1 cellular context compared by ENCODE assay signal in the genomic region with DNA sequence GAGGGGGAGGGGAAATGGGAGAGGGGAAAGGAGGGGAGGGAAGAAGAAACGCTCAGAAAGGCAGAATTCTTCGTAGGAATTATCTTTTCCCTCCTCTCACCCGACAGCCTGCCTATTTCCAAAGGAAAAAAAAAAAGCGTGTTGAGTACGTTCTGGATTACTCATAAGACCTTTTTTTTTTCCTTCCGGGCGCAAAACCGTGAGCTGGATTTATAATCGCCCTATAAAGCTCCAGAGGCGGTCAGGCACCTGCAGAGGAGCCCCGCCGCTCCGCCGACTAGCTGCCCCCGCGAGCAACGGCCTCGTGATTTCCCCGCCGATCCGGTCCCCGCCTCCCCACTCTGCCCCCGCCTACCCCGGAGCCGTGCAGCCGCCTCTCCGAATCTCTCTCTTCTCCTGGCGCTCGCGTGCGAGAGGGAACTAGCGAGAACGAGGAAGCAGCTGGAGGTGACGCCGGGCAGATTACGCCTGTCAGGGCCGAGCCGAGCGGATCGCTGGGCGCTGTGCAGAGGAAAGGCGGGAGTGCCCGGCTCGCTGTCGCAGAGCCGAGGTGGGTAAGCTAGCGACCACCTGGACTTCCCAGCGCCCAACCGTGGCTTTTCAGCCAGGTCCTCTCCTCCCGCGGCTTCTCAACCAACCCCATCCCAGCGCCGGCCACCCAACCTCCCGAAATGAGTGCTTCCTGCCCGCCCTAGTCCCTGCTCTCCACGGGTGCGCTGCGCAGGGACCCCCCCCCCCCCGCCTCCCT.
A peak's percentile ranks its signal among the peaks of the same experiment; 100 is the strongest.
TF ChIP-seq lines count a peak whose summit lies in the region.

Gene GAD1, plus strand, starts transcription at position 389 of the 748 bp plus-strand sequence. CDS start 1,705 bp downstream, outside the sequence.

TF ChIP-seq in K562, 482 proteins besides CTCF, POLR2A, EP300 and RAD21 (continued from another document and continues in another):
- no peak for TF ChIP-seq ZNF318 (IDR thresholded peaks at IDR 0.05; ENCODE audit: borderline replicate concordance in 1 of 2, low read depth in 1 of 2)
- TF ChIP-seq TCF7 (IDR thresholded peaks at IDR 0.05; ENCODE audit: borderline replicate concordance) = no peak
- no peak for TF ChIP-seq CEBPB (tag; IDR thresholded peaks at IDR 0.05)
- no peak; the same call in 1 of the 2 replicates for TF ChIP-seq ATF6 (CRISPR knock-in tag; IDR thresholded peaks at IDR 0.05)
- no peak for TF ChIP-seq ZNF717 (CRISPR knock-in tag; IDR thresholded peaks at IDR 0.05)
- TF ChIP-seq RHOXF2B (CRISPR knock-in tag; conservative IDR thresholded peaks at IDR 0.05) = no peak
- TF ChIP-seq CHCHD3 (CRISPR knock-in tag; IDR thresholded peaks at IDR 0.05) = no peak
- no peak for TF ChIP-seq NFE2 (IDR thresholded peaks at IDR 0.05; ENCODE audit: low read depth)
- peak; percentile 47; the same call in 1 of the 2 replicates for TF ChIP-seq TCF3 (CRISPR knock-in tag; IDR thresholded peaks at IDR 0.05)
- TF ChIP-seq HINFP (tag; conservative IDR thresholded peaks at IDR 0.05; ENCODE audit: low read depth) = 0 out of 2 replicates have a peak, but pooled peaks have one; percentile 21
- TF ChIP-seq RB1 (IDR thresholded peaks at IDR 0.05; ENCODE audit: low read depth) = peak; percentile 20; the same call in 1 of the 2 replicates
- TF ChIP-seq, protein P1, sequence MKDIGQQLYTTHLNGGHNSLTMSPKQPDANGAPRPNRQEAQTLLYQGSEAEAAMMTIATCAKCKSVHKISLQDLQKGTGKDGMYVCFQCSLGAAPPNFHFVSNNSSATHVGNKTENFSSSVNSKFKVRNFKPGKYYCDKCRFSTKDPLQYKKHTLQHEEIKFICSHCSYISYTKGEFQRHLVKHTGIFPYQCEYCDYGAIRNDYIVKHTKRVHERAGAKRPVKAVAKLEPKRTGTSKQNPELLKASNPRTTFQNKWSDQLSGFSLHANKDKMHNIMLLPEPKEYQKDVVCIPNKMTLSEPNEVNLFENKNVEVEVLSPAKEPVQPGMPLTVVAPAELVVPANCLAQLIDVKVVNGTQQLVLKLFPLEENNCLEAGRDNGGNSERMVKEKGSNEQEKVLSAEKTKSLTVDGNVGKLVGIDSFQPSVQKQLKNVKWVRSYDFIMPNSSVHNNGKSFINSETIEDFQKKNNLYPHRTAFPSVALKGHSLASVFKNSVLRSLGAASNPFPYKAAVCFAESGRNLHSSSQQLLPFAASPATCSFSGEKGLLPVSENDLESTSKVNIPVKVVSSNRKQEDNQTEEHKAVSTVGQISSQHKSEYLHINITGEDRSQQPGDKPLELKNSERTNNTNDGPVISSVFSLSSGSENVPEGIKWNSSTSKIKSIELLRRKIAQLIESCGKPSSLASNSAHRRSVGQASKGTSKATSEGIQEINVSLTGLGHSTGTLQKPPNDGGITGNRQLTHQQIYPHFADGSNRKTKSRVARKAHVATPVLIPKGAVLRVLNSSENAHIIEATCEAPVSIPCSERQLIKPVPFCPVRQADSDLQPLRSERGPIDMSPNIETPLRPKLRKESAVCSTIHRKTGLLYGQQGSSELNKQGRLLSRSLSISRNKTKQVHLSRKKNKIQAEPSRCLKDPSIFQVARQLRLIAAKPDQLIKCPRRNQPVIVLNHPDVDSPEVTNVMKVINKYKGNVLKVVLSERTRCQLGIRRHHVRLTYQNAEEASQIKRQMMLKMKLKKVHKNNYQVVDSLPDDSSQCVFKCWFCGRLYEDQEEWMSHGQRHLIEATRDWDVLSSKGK (CRISPR knock-in tag; IDR thresholded peaks at IDR 0.05) = no peak
- no peak for TF ChIP-seq ZNF224 (CRISPR knock-in tag; IDR thresholded peaks at IDR 0.05)
- TF ChIP-seq ZNF436 (CRISPR knock-in tag; IDR thresholded peaks at IDR 0.05) = no peak
- no peak for TF ChIP-seq SMAD1 (IDR thresholded peaks at IDR 0.05; ENCODE audit: low read depth, low read length, partially characterized antibody)
- no peak for TF ChIP-seq GATAD2B (IDR thresholded peaks at IDR 0.05; ENCODE audit: borderline replicate concordance)
- no peak for TF ChIP-seq FOXK2 (conservative IDR thresholded peaks at IDR 0.05 in 1 of 2, IDR thresholded peaks at IDR 0.05 in 1 of 2; ENCODE audit: low read depth in 2 of 2)
- no peak for TF ChIP-seq MXD1 (CRISPR knock-in tag; IDR thresholded peaks at IDR 0.05; ENCODE audit: borderline replicate concordance, poor library complexity, severe bottlenecking)
- no peak for TF ChIP-seq ARID3A (IDR thresholded peaks at IDR 0.05; ENCODE audit: borderline replicate concordance, low read depth, low read length)
- no peak for TF ChIP-seq ETV1 (tag; conservative IDR thresholded peaks at IDR 0.05; ENCODE audit: low read depth)
- TF ChIP-seq, protein P2, sequence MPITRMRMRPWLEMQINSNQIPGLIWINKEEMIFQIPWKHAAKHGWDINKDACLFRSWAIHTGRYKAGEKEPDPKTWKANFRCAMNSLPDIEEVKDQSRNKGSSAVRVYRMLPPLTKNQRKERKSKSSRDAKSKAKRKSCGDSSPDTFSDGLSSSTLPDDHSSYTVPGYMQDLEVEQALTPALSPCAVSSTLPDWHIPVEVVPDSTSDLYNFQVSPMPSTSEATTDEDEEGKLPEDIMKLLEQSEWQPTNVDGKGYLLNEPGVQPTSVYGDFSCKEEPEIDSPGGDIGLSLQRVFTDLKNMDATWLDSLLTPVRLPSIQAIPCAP (CRISPR knock-in tag; IDR thresholded peaks at IDR 0.05; ENCODE audit: borderline replicate concordance) = no peak
- no peak for TF ChIP-seq ZNF699 (CRISPR knock-in tag; IDR thresholded peaks at IDR 0.05; ENCODE audit: insufficient replicate concordance)
- no peak for TF ChIP-seq NONO (IDR thresholded peaks at IDR 0.05; ENCODE audit: low read depth in 2 of 2, low read length in 1 of 2)
- no peak for TF ChIP-seq ZNF239 (CRISPR knock-in tag; IDR thresholded peaks at IDR 0.05)
- peak; percentile 45; the same call in 1 of the 2 replicates for TF ChIP-seq ZNF282 (CRISPR knock-in tag; IDR thresholded peaks at IDR 0.05)
- no peak for TF ChIP-seq JUNB (CRISPR knock-in tag; conservative IDR thresholded peaks at IDR 0.05)
- no peak for TF ChIP-seq BRCA1 (IDR thresholded peaks at IDR 0.05)
- no peak for TF ChIP-seq BRCA1 (CRISPR knock-in tag; IDR thresholded peaks at IDR 0.05)
- no peak for TF ChIP-seq ZC3H8 (IDR thresholded peaks at IDR 0.05)
- TF ChIP-seq MEF2D (tag; conservative IDR thresholded peaks at IDR 0.05; ENCODE audit: low read depth) = no peak
- TF ChIP-seq RBFOX2 (IDR thresholded peaks at IDR 0.05; ENCODE audit: low read depth, low read length) = peak; percentile 78
- TF ChIP-seq ZNF134 (CRISPR knock-in tag; conservative IDR thresholded peaks at IDR 0.05) = no peak
- no peak for TF ChIP-seq ZC3H11A (IDR thresholded peaks at IDR 0.05; ENCODE audit: low read depth, low read length)
- TF ChIP-seq PKNOX1 (IDR thresholded peaks at IDR 0.05) = peak; percentile 34; the same call in 1 of the 2 replicates
- TF ChIP-seq ZNF77 (CRISPR knock-in tag; IDR thresholded peaks at IDR 0.05) = no peak
- no peak for TF ChIP-seq ZNF124 (CRISPR knock-in tag; IDR thresholded peaks at IDR 0.05)
- TF ChIP-seq CAMTA2 (CRISPR knock-in tag; conservative IDR thresholded peaks at IDR 0.05) = no peak
- no peak for TF ChIP-seq ZNF561 (CRISPR knock-in tag; conservative IDR thresholded peaks at IDR 0.05)
- TF ChIP-seq ZNF3 (CRISPR knock-in tag; IDR thresholded peaks at IDR 0.05) = no peak
